Comparison of ENCODE assay signal across 8 cellular contexts in genomic region chr1:155063550-155064108, GRCh38. TPM values are rescaled to one million over a fixed set of nuclear protein-coding genes. Genes with fewer than 3 reads are reported as not detected.
DNase-seq lines count a peak whose midpoint lies in the region; ATAC-seq and TF ChIP-seq lines count a peak whose summit lies in the region.

EFNA4 (plus strand) TSS chr1:155063740; CDS start chr1:155063824, 84 bp downstream.

- no peaks in the 10 kb centered on the region for H3K9me3 ChIP-seq in lung (ENCODE audit: control insufficient read depth in 2 of 2, insufficient read depth in 1 of 2, low read length in 1 of 2)

- peak within 1 kb of the TSS; percentile 81 to 89 for H3K27ac ChIP-seq in lung (ENCODE audit: low read depth in 1 of 2, low read length in 1 of 2)

- no peak for DNase-seq in AG09309 (ENCODE audit: low read depth)
- peak; percentile 68 for DNase-seq in NCI-H748 treated with DMSO at 0.1 percent for 48 hours (lab: John Stamatoyannopoulos, UW)
- peak; percentile 88 for DNase-seq in activated CD4-positive, alpha-beta memory T cell treated with anti-CD3 and anti-CD28 coated beads, Interleukin-2, amount 10 ng/mL, durations not matched to agents 7 days and 5 days
- peak; percentile 80 for DNase-seq in effector CD4-positive, alpha-beta T cell
- DNase-seq in lung (ENCODE audit: low spot score) = peak; percentile 91
- peak; percentile 58 to 73 (median 69) for DNase-seq in stimulated activated CD4-positive, alpha-beta T cell treated with anti-CD3 and anti-CD28 coated beads, TNF-alpha, amount 100 ng/mL, for 4 hours (ENCODE audit: low read depth in 3 of 3)

- peak within 1 kb of the TSS; percentile 90 for H3K4me3 Mint-ChIP-seq in activated CD4-positive, alpha-beta memory T cell treated with anti-CD3 and anti-CD28 coated beads, Interleukin-2, amount 10 ng/mL, durations not matched to agents 7 days and 5 days

- H3K27ac Mint-ChIP-seq in activated CD4-positive, alpha-beta memory T cell treated with anti-CD3 and anti-CD28 coated beads, Interleukin-2, amount 10 ng/mL, durations not matched to agents 7 days and 5 days = peak within 1 kb of the TSS; percentile 37

- H3K4me3 ChIP-seq in AG09309 (ENCODE audit: control insufficient read depth, low read depth, low read length) (peak within 1 kb of the TSS; percentile 81), lung (peak within 1 kb of the TSS; percentile 67)

- TF ChIP-seq CTCF in AG09309 (IDR thresholded peaks at IDR 0.05; ENCODE audit: control insufficient read depth, insufficient read depth, low read depth, low read length, missing control alignments) (no peak), lung (IDR thresholded peaks at IDR 0.05; ENCODE audit: control extremely low read depth, extremely low read depth) (no peak)

- POLR2A ChIA-PET in activated CD4-positive, alpha-beta memory T cell treated with anti-CD3 and anti-CD28 coated beads, Interleukin-2, amount 10 ng/mL, durations not matched to agents 7 days and 5 days (lab: Charles Lee) = interaction anchor here (0.7 to 3.6 kb wide), 5 partner anchors 11 to 127 kb away, joined by 3 to 22 read pairs (median 3); partner anchors contain the start of genes EFNA3 and PMVK

- peak; percentile 56 for ATAC-seq in GM18870 (IDR thresholded peaks at IDR 0.05; ENCODE audit: unreplicated experiment)
- peak; percentile 47 for ATAC-seq in HG03139 (IDR thresholded peaks at IDR 0.05; ENCODE audit: unreplicated experiment)
- peak; percentile 96 for ATAC-seq in lung (ENCODE audit: insufficient read depth, low FRiP score)

- no peaks in the 10 kb centered on the region for H3K27me3 Mint-ChIP-seq in activated CD4-positive, alpha-beta memory T cell treated with anti-CD3 and anti-CD28 coated beads, Interleukin-2, amount 10 ng/mL, durations not matched to agents 7 days and 5 days

- H3K9me3 Mint-ChIP-seq in activated CD4-positive, alpha-beta memory T cell treated with anti-CD3 and anti-CD28 coated beads, Interleukin-2, amount 10 ng/mL, durations not matched to agents 7 days and 5 days = no peaks in the 10 kb centered on the region

- H3K4me1 ChIP-seq in lung (ENCODE audit: control insufficient read depth in 2 of 2, insufficient read depth in 2 of 2, low read length in 2 of 2) = peaks cover 0 to 7% of the 10 kb centered on the region in 2 donors

- CTCF ChIA-PET in activated CD4-positive, alpha-beta memory T cell treated with anti-CD3 and anti-CD28 coated beads, Interleukin-2, amount 10 ng/mL, durations not matched to agents 7 days and 5 days (lab: Charles Lee) = interaction anchor here (1.6 to 12.1 kb wide), 3 partner anchors 12 to 21 kb away, joined by 4 to 121 read pairs (median 65); partner anchors contain the start of gene ADAM15

- peaks cover 37% of the 10 kb centered on the region for H3K4me1 Mint-ChIP-seq in activated CD4-positive, alpha-beta memory T cell treated with anti-CD3 and anti-CD28 coated beads, Interleukin-2, amount 10 ng/mL, durations not matched to agents 7 days and 5 days

- 0% methylated on average over 46 to 57 of the region's 57 CpGs for WGBS in lung, 2 donors

- H3K36me3 Mint-ChIP-seq in activated CD4-positive, alpha-beta memory T cell treated with anti-CD3 and anti-CD28 coated beads, Interleukin-2, amount 10 ng/mL, durations not matched to agents 7 days and 5 days (ENCODE audit: low read depth) = peaks cover 14% of the 10 kb centered on the region

- peaks cover 0 to 15% of the 10 kb centered on the region in 2 donors for H3K36me3 ChIP-seq in lung (ENCODE audit: control insufficient read depth in 2 of 2, insufficient read depth in 2 of 2, low read length in 2 of 2)

- H3K27me3 ChIP-seq in lung (ENCODE audit: control insufficient read depth, insufficient read depth) = no peaks in the 10 kb centered on the region

RNA-seq across cellular contexts. Expression of gene EFNA4, which starts in this region (rescaled TPM):
- total RNA-seq in activated CD4-positive, alpha-beta memory T cell treated with anti-CD3 and anti-CD28 coated beads, Interleukin-2, amount 10 ng/mL, durations not matched to agents 7 days and 5 days = 1 to 10 TPM; 6.6 to 8.5 TPM
- total RNA-seq in lung = 10 to 100 TPM in 1 of 2 donors, 1 to 10 TPM in 1; 8.3 to 13.4 TPM
- polyA plus RNA-seq in lung = 10 to 100 TPM in 1 of 2 donors, 1 to 10 TPM in 1; 9.2 to 11.2 TPM
